Comparison of ENCODE assay signal across 8 cellular contexts in the genomic region with DNA sequence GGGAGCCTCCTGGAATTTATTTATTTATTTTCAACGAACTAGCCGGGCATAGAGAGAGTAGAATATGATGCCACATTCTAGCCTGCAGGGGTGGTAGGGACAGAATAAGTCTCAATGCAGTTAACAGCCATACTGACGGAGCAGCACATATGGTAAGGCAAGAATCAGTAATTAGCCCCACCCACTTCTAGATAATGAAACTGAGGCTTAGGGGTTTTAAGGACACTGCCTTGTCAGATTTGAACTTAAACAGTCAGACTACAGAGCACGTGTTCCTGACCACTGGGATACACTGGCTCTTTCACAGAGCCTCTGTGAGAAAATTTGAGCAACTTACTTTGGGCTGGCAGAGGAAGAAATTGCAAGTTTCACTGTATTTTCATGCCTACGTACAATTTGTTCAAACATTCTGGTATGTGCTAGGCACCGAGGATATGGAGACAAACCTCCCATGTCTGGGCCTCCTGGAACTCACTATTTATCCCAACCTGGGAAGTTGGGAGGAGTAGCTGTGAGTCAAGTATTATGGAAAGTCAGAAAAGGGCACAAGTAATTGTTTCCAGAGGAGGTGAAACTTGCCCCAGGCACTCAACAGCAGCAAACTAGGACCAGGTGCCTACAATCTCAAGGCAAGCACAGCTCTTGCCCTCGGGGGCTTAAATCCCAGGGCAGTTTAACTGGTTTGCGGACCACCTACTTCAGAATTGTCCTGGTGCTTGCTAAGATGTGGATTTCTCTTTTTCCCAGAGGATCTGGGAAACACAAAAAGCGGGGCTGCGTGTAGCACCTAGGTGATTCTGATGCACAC. TPM values are rescaled to one million over a fixed set of nuclear protein-coding genes. Genes with fewer than 3 reads are reported as not detected.
DNase-seq lines count a peak whose midpoint lies in the region; ATAC-seq and TF ChIP-seq lines count a peak whose summit lies in the region.

No MANE protein-coding gene starts in this region.

- intact Hi-C loops in ascending aorta (cut with DNase I) (loop anchor here (2.0 kb wide), 2 partner anchors 51 to 101 kb away; partner anchors contain the start of gene SRRM1), right lobe of liver (cut with DNase I) (no loop called here), uterus (cut with DNase I; ENCODE audit: low total_unique reads) (no loop called here), mucosa of descending colon (cut with DNase I, micrococcal nuclease) (no loop called here)

- TF ChIP-seq POLR2A in right lobe of liver (IDR thresholded peaks at IDR 0.05) (no peak), uterus (IDR thresholded peaks at IDR 0.05) (no peak)

- DNase-seq in BJ (ENCODE audit: low read depth), result no peak
- DNase-seq in HFFc6, result peak; percentile 81
- DNase-seq in ascending aorta (ENCODE audit: low spot score in 2 of 2), result peak in 1 of 2 donors; percentile 80
- DNase-seq in right lobe of liver, result no peak
- DNase-seq in uterus, result peak in 1 of 2 donors; percentile 19
- no peak for DNase-seq in D341Med (ENCODE audit: low spot score)
- DNase-seq in mucosa of descending colon, result no peak

- POLR2A ChIA-PET in BJ (lab: Charles Lee), result interaction anchor here (0.6 kb wide), 1 partner anchor 23 kb away, joined by 7 read pairs; no protein-coding TSS in a partner anchor

- WGBS in right lobe of liver (ENCODE audit: insufficient coverage, low coverage, low lambda C conversion rate, missing lambda C conversion rate), result 62% methylated on average over 6 of the region's 10 CpGs

- ATAC-seq in right lobe of liver, result no peak
- ATAC-seq in mucosa of descending colon, result no peak
- ATAC-seq in GM21447 (IDR thresholded peaks at IDR 0.05; ENCODE audit: unreplicated experiment), result no peak

- peak overlapping the region; percentile 85 for H3K4me3 Mint-ChIP-seq in HFFc6

- peak overlapping the region; percentile 77 to 97 for H3K27ac ChIP-seq in ascending aorta
- peak overlapping the region in 2 of 3 donors; percentile 32 to 53 for H3K27ac ChIP-seq in right lobe of liver
- peak overlapping the region; percentile 83 to 98 for H3K27ac ChIP-seq in uterus

- no peak overlapping the region for H3K4me3 ChIP-seq in BJ (ENCODE audit: low read depth, low read length)
- H3K4me3 ChIP-seq in ascending aorta, result peak overlapping the region in 1 of 2 donors; percentile 99
- H3K4me3 ChIP-seq in right lobe of liver, result no peak overlapping the region
- no peak overlapping the region for H3K4me3 ChIP-seq in uterus
- H3K4me3 ChIP-seq in mucosa of descending colon, result no peak overlapping the region

- peak overlapping the region; percentile 97 for H3K27ac Mint-ChIP-seq in HFFc6

- H3K9me3 ChIP-seq in ascending aorta (no peaks in the 10 kb centered on the region), right lobe of liver (no peaks in the 10 kb centered on the region), uterus (no peaks in the 10 kb centered on the region), mucosa of descending colon (no peaks in the 10 kb centered on the region)

- H3K9me3 Mint-ChIP-seq in HFFc6, result peaks cover 11% of the 10 kb centered on the region

- peaks cover 54% of the 10 kb centered on the region for H3K4me1 Mint-ChIP-seq in HFFc6 (ENCODE audit: low read depth)

- CTCF ChIA-PET in BJ (lab: Yijun Ruan, JAX), result interaction anchor here (1.2 to 3.2 kb wide), 2 partner anchors 85 to 91 kb away, joined by 4 to 28 read pairs; no protein-coding TSS in a partner anchor

- no peaks in the 10 kb centered on the region for H3K36me3 ChIP-seq in BJ (ENCODE audit: control insufficient read depth, insufficient read depth, low read length)
- H3K36me3 ChIP-seq in ascending aorta, result no peaks in the 10 kb centered on the region
- H3K36me3 ChIP-seq in right lobe of liver, result no peaks in the 10 kb centered on the region
- no peaks in the 10 kb centered on the region for H3K36me3 ChIP-seq in uterus
- H3K36me3 ChIP-seq in mucosa of descending colon (ENCODE audit: low read depth), result no peaks in the 10 kb centered on the region

- H3K27me3 ChIP-seq in BJ (ENCODE audit: control insufficient read depth, insufficient read depth, low read length) (no peaks in the 10 kb centered on the region), ascending aorta (no peaks in the 10 kb centered on the region), right lobe of liver (no peaks in the 10 kb centered on the region), uterus (no peaks in the 10 kb centered on the region)

- H3K4me1 ChIP-seq in ascending aorta, result peaks cover 3 to 12% of the 10 kb centered on the region in 2 donors
- H3K4me1 ChIP-seq in right lobe of liver, result peaks cover 0 to 24% (median 1%) of the 10 kb centered on the region in 4 donors
- H3K4me1 ChIP-seq in uterus, result peaks cover 0 to 7% of the 10 kb centered on the region in 2 donors
- peaks cover 21% of the 10 kb centered on the region for H3K4me1 ChIP-seq in mucosa of descending colon (ENCODE audit: low read depth)

- H3K27me3 Mint-ChIP-seq in HFFc6 (ENCODE audit: insufficient read depth), result peaks cover 6% of the 10 kb centered on the region

- TF ChIP-seq CTCF in BJ (IDR thresholded peaks at IDR 0.05; ENCODE audit: insufficient read depth, low read depth, low read length) (peak; percentile 25; the same call in 1 of the 2 replicates), HFFc6 (IDR thresholded peaks at IDR 0.05) (peak; percentile 20), ascending aorta (IDR thresholded peaks at IDR 0.05) (no peak), right lobe of liver (IDR thresholded peaks at IDR 0.05) (no peak), uterus (IDR thresholded peaks at IDR 0.05) (no peak), mucosa of descending colon (IDR thresholded peaks at IDR 0.05) (no peak)

- H3K36me3 Mint-ChIP-seq in HFFc6 (ENCODE audit: low read depth), result peaks cover 28% of the 10 kb centered on the region

RNA-seq across cellular contexts. Expression of gene CLIC4, which starts 1.6 kb away (rescaled TPM):
- polyA plus RNA-seq in BJ (2011; rRNA removed), result 275 and 547 TPM in 2 replicates
- polyA minus RNA-seq in BJ (2011; rRNA and poly(A)+ RNA removed), result 128 and 137 TPM in 2 replicates
- 100 to 1,000 TPM; 517 to 729 (median 548) TPM for total RNA-seq in HFFc6 (2021; fragmentation: NEBNext Ultra II Directional; extraction: Animal tissue kit (Norgen Biotek cat#: 25700))
- total RNA-seq in ascending aorta, result 494 TPM
- 10 to 100 TPM; 35.0 to 63.6 (median 44.3) TPM for total RNA-seq in right lobe of liver
- 100 to 1,000 TPM; 294 to 434 (median 374) TPM for total RNA-seq in uterus
- total RNA-seq in mucosa of descending colon, result 100 to 1,000 TPM in 1 of 3 donors, 10 to 100 TPM in 2; 33.0 to 176 (median 52.4) TPM

Comparison
In these comparisons a context has a peak if more than half of its experiments do, and no peak if none do; other contexts are left out.
1. CTCF ChIP-seq: peak in BJ (single experiment) and HFFc6 (single experiment); none in ascending aorta (0 of 3), right lobe of liver (0 of 4), uterus (0 of 4) and mucosa of descending colon (single experiment).
2. Peak in every context shown above with its lines, with median percentiles within 50 percentile points of each other: H3K27ac ChIP-seq.